ENCODE assay signal across 8 cellular contexts in the genomic region with DNA sequence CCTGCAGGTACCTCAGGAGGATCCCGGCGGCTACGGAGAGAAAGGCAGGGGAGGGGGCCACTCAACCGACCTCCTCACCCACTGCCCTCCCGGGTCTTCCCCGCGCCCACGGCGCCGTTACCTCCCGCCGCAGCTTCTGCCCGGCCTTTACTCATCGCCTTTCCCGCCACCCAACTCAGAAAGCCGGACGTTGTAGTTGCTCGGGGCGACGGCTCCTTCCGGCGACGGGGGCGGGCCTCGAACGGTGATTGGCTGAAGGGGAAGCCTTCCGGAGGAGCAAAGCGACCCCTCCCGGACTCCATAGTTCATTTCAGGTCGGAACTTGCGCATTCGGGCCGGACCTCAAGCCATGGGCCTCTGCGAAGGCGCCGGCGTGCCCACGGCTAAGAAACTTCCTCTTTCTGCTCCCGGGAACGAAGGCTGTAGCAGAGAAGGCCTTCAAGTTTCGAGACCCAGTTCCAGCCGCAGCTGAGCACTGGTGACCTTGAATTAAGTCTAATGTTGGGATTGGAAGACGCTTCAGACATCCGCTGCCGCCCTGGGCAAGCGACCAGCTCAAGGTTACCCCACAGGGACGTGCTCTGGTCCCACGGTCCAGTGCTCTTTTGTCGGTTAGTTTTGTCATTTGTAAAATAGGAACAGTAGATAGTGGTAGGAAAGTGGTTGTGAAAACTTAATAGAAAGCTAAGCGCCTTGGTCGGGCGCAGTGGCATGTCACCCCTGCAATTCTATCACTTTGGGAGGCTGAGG. TPM values are rescaled to one million over a fixed set of nuclear protein-coding genes. Genes with fewer than 3 reads are reported as not detected.
DNase-seq lines count a peak whose midpoint lies in the region; ATAC-seq and TF ChIP-seq lines count a peak whose summit lies in the region.

Gene PSMC3IP, minus strand, starts transcription at position 198 of the 750 bp plus-strand sequence. Its CDS starts 43 bp downstream, at position 155.

- intact Hi-C loops in testis (cut with DNase I; ENCODE audit: low total_unique reads) = loop anchor here (10.0 kb wide), 1 partner anchor 97 kb away; the partner anchor contains the start of gene PLEKHH3

- H3K4me3 ChIP-seq in GM12864 (ENCODE audit: low read depth, low read length) = peak within 1 kb of the TSS; percentile 66
- H3K4me3 ChIP-seq in testis = peak within 1 kb of the TSS; percentile 60 to 66

- TF ChIP-seq POLR2A in testis (IDR thresholded peaks at IDR 0.05) = no peak

- ATAC-seq in HG02610 (IDR thresholded peaks at IDR 0.05; ENCODE audit: unreplicated experiment) (peak; percentile 77), omental fat pad (ENCODE audit: low FRiP score) (peak; percentile 91)
- ATAC-seq in activated naive CD4-positive, alpha-beta T cell treated with anti-CD3 and anti-CD28 coated beads, Interleukin-2, amount 50 U/mL, for 72 hours = peak; percentile 94 to 95

- H3K9me3 ChIP-seq in testis = no peaks in the 10 kb centered on the region

- no peaks in the 10 kb centered on the region for H3K9me3 Mint-ChIP-seq in activated naive CD4-positive, alpha-beta T cell treated with anti-CD3 and anti-CD28 coated beads, Interleukin-2, amount 50 U/mL, for 72 hours

- no peaks in the 10 kb centered on the region for H3K36me3 ChIP-seq in testis (ENCODE audit: low read depth, missing control alignments)

- H3K27ac Mint-ChIP-seq in activated naive CD4-positive, alpha-beta T cell treated with anti-CD3 and anti-CD28 coated beads, Interleukin-2, amount 50 U/mL, for 72 hours = peak within 1 kb of the TSS; percentile 86 to 100

- WGBS in testis, 2 donors = 0 to 1% methylated on average over 37 to 50 of the region's 52 CpGs

- H3K27me3 ChIP-seq in testis = no peaks in the 10 kb centered on the region

- DNase-seq in GM12864 (ENCODE audit: low read depth) = peak; percentile 85
- peak; percentile 88 for DNase-seq in NCI-H1105 treated with DMSO at 0.1 percent for 48 hours (lab: John Stamatoyannopoulos, UW)
- DNase-seq in SKM-1 treated with dmso at 0.1 percent for 144 hours (lab: John Stamatoyannopoulos, UW; ENCODE audit: unreplicated experiment) = peak; percentile 98
- peak; percentile 95 for DNase-seq in activated naive CD4-positive, alpha-beta T cell treated with anti-CD3 and anti-CD28 coated beads, Interleukin-2, amount 50 U/mL, for 72 hours (ENCODE audit: low spot score in 2 of 2)
- DNase-seq in glomerular visceral epithelial cell (ENCODE audit: extremely low spot score) = peak; percentile 95
- peak; percentile 82 for DNase-seq in omental fat pad (ENCODE audit: low spot score)
- DNase-seq in testis = peak; percentile 97

- peaks cover 38 to 44% of the 10 kb centered on the region in 2 donors for H3K36me3 Mint-ChIP-seq in activated naive CD4-positive, alpha-beta T cell treated with anti-CD3 and anti-CD28 coated beads, Interleukin-2, amount 50 U/mL, for 72 hours

- peak within 1 kb of the TSS; percentile 40 to 87 for H3K27ac ChIP-seq in testis

- TF ChIP-seq CTCF in GM12864 (IDR thresholded peaks at IDR 0.05; ENCODE audit: low read depth, low read length, missing control alignments) = peak; percentile 60
- no peak for TF ChIP-seq CTCF in omental fat pad (IDR thresholded peaks at IDR 0.05)
- peak in 2 of 3 experiments; percentile 46 to 60 for TF ChIP-seq CTCF in testis (IDR thresholded peaks at IDR 0.05)

- H3K4me1 ChIP-seq in testis = peaks cover 12% of the 10 kb centered on the region

RNA-seq across cellular contexts. Expression of gene PSMC3IP, which starts in this region (rescaled TPM):
- total RNA-seq in activated naive CD4-positive, alpha-beta T cell treated with anti-CD3 and anti-CD28 coated beads, Interleukin-2, amount 50 U/mL, for 72 hours = 10 to 100 TPM; 24.7 to 52.5 TPM
- total RNA-seq in omental fat pad = 1 to 10 TPM; 1.7 to 4.7 (median 3.3) TPM
- total RNA-seq in testis = 10 to 100 TPM; 17.2 to 27.2 TPM
- polyA plus RNA-seq in testis (ENCODE audit: insufficient read depth, low read depth, low replicate concordance) = 45.3 TPM

Comparison
In these comparisons a context has a peak if more than half of its experiments do, and no peak if none do; other contexts are left out.
1. Peak in every context shown above with its lines: DNase-seq, ATAC-seq, H3K4me3 ChIP-seq and H3K27ac ChIP-seq.
2. CTCF ChIP-seq: peak in GM12864 (single experiment) and testis (2 of 3); none in omental fat pad (0 of 3).